Comparison of ENCODE assay signal across 12 cellular contexts in genomic region chr3:52006017-52006819, GRCh38. TPM values are rescaled to one million over a fixed set of nuclear protein-coding genes. Genes with fewer than 3 reads are reported as not detected.
DNase-seq lines count a peak whose midpoint lies in the region; ATAC-seq and TF ChIP-seq lines count a peak whose summit lies in the region.
"Had no signal": no experiment of that assay in that cellular context is flagged by ENCODE, and none has a peak within 500 bp of the region (broad histone marks: within the 10 kb centered on the region; RNA-seq: fewer than 3 reads in every experiment).

No MANE protein-coding gene starts in this region.

- H3K27ac Mint-ChIP-seq in Calu3 (ENCODE audit: unreplicated experiment) (no peak overlapping the region), nephron progenitor cell (peak overlapping the region; percentile 42), progenitor cell of endocrine pancreas (no peak overlapping the region)
- H3K27ac Mint-ChIP-seq in activated CD4-positive, alpha-beta memory T cell treated with anti-CD3 and anti-CD28 coated beads, Interleukin-2, amount 10 ng/mL, durations not matched to agents 7 days and 5 days, result no peak overlapping the region

- CTCF ChIA-PET in Calu3 (lab: Charles Lee), result interaction anchor here (0.7 to 1.3 kb wide), 6 partner anchors 9 to 117 kb away, joined by 3 to 6 read pairs (median 4); partner anchors contain the start of gene RPL29
- CTCF ChIA-PET in activated CD4-positive, alpha-beta memory T cell treated with anti-CD3 and anti-CD28 coated beads, Interleukin-2, amount 10 ng/mL, durations not matched to agents 7 days and 5 days (lab: Charles Lee), result interaction anchor here (1.1 kb wide), 1 partner anchor 139 kb away, joined by 3 read pairs; no protein-coding TSS in a partner anchor

- no TSS peak for BruUV-seq in Calu3 (replicated peaks; lab: Mats Ljungman, UMichigan)

- peak overlapping the region; percentile 26 for H3K4me3 Mint-ChIP-seq in Calu3 (ENCODE audit: low read depth, unreplicated experiment)
- H3K4me3 Mint-ChIP-seq in nephron progenitor cell, result peak overlapping the region; percentile 47
- no peak overlapping the region for H3K4me3 Mint-ChIP-seq in activated CD4-positive, alpha-beta memory T cell treated with anti-CD3 and anti-CD28 coated beads, Interleukin-2, amount 10 ng/mL, durations not matched to agents 7 days and 5 days
- H3K4me3 Mint-ChIP-seq in progenitor cell of endocrine pancreas (ENCODE audit: low read depth), result no peak overlapping the region
- H3K4me3 Mint-ChIP-seq: CD14-positive monocyte had no signal

- peak overlapping the region; percentile 60 for H3K27ac ChIP-seq in cingulate gyrus (ENCODE audit: low read depth, low read length)

- no peaks in the 10 kb centered on the region for H3K36me3 Mint-ChIP-seq in Calu3 (ENCODE audit: insufficient read depth, unreplicated experiment)
- H3K36me3 Mint-ChIP-seq in nephron progenitor cell (ENCODE audit: low read depth), result no peaks in the 10 kb centered on the region
- H3K36me3 Mint-ChIP-seq in activated CD4-positive, alpha-beta memory T cell treated with anti-CD3 and anti-CD28 coated beads, Interleukin-2, amount 10 ng/mL, durations not matched to agents 7 days and 5 days (ENCODE audit: low read depth), result no peaks in the 10 kb centered on the region
- no peaks in the 10 kb centered on the region for H3K36me3 Mint-ChIP-seq in progenitor cell of endocrine pancreas (ENCODE audit: insufficient read depth)
- H3K36me3 Mint-ChIP-seq: activated naive CD4-positive, alpha-beta T cell treated with anti-CD3 and anti-CD28 coated beads, Interleukin-2, amount 50 U/mL, for 72 hours; CD14-positive monocyte had no signal

- ATAC-seq in GM21515 (IDR thresholded peaks at IDR 0.05; ENCODE audit: unreplicated experiment), result no peak
- ATAC-seq: activated naive CD4-positive, alpha-beta T cell treated with anti-CD3 and anti-CD28 coated beads, Interleukin-2, amount 50 U/mL, for 72 hours had no signal

- POLR2A ChIA-PET in activated CD4-positive, alpha-beta memory T cell treated with anti-CD3 and anti-CD28 coated beads, Interleukin-2, amount 10 ng/mL, durations not matched to agents 7 days and 5 days (lab: Charles Lee), result no interaction called here

- peaks cover 23% of the 10 kb centered on the region for H3K27me3 Mint-ChIP-seq in Calu3 (ENCODE audit: unreplicated experiment)
- peaks cover 22% of the 10 kb centered on the region for H3K27me3 Mint-ChIP-seq in nephron progenitor cell (ENCODE audit: low read depth, poor library complexity)
- no peaks in the 10 kb centered on the region for H3K27me3 Mint-ChIP-seq in activated CD4-positive, alpha-beta memory T cell treated with anti-CD3 and anti-CD28 coated beads, Interleukin-2, amount 10 ng/mL, durations not matched to agents 7 days and 5 days
- H3K27me3 Mint-ChIP-seq in progenitor cell of endocrine pancreas, result peaks cover 22% of the 10 kb centered on the region

- DNase-seq in Calu3, result no peak
- peak; percentile 29 for DNase-seq in MV-4-11 (lab: John Stamatoyannopoulos, UW)
- DNase-seq in nephron progenitor cell, result no peak
- no peak for DNase-seq in activated CD4-positive, alpha-beta memory T cell treated with anti-CD3 and anti-CD28 coated beads, Interleukin-2, amount 10 ng/mL, durations not matched to agents 7 days and 5 days
- no peak for DNase-seq in progenitor cell of endocrine pancreas (ENCODE audit: low spot score, unreplicated experiment)
- no peak for DNase-seq in HK-2 (ENCODE audit: unreplicated experiment)
- DNase-seq: activated CD4-positive, alpha-beta T cell treated with anti-CD3 and anti-CD28 coated beads for 1 hour; effector CD8-positive, alpha-beta T cell had no signal

- peaks cover 19% of the 10 kb centered on the region for H3K4me1 Mint-ChIP-seq in Calu3 (ENCODE audit: low read depth, unreplicated experiment)
- H3K4me1 Mint-ChIP-seq in nephron progenitor cell, result peaks cover 57% of the 10 kb centered on the region
- H3K4me1 Mint-ChIP-seq in activated CD4-positive, alpha-beta memory T cell treated with anti-CD3 and anti-CD28 coated beads, Interleukin-2, amount 10 ng/mL, durations not matched to agents 7 days and 5 days, result peaks cover 16% of the 10 kb centered on the region
- peaks cover 3% of the 10 kb centered on the region for H3K4me1 Mint-ChIP-seq in progenitor cell of endocrine pancreas (ENCODE audit: low read depth)

- no peaks in the 10 kb centered on the region for H3K9me3 Mint-ChIP-seq in Calu3 (ENCODE audit: low read depth, unreplicated experiment)
- H3K9me3 Mint-ChIP-seq in nephron progenitor cell, result no peaks in the 10 kb centered on the region
- no peaks in the 10 kb centered on the region for H3K9me3 Mint-ChIP-seq in activated CD4-positive, alpha-beta memory T cell treated with anti-CD3 and anti-CD28 coated beads, Interleukin-2, amount 10 ng/mL, durations not matched to agents 7 days and 5 days
- H3K9me3 Mint-ChIP-seq in progenitor cell of endocrine pancreas (ENCODE audit: low read depth), result no peaks in the 10 kb centered on the region
- H3K9me3 Mint-ChIP-seq: activated naive CD4-positive, alpha-beta T cell treated with anti-CD3 and anti-CD28 coated beads, Interleukin-2, amount 50 U/mL, for 72 hours; CD14-positive monocyte had no signal

- intact Hi-C loops in Calu3 (cut with micrococcal nuclease; ENCODE audit: unreplicated experiment), result no loop called here

- TF ChIP-seq CTCF in Calu3 (IDR thresholded peaks at IDR 0.05; ENCODE audit: unreplicated experiment) (no peak), nephron progenitor cell (IDR thresholded peaks at IDR 0.05) (no peak), progenitor cell of endocrine pancreas (IDR thresholded peaks at IDR 0.05; ENCODE audit: unreplicated experiment) (no peak)

RNA-seq across cellular contexts. Expression of gene RPL29, which starts 10.5 kb away (rescaled TPM):
- total RNA-seq in Calu3 (2022) (747 and 782 TPM in 2 replicates), progenitor cell of endocrine pancreas (1,205 and 1,236 TPM in 2 replicates)
- 1,000 to 10,000 TPM; 1,042 to 1,047 TPM for total RNA-seq in activated CD4-positive, alpha-beta memory T cell treated with anti-CD3 and anti-CD28 coated beads, Interleukin-2, amount 10 ng/mL, durations not matched to agents 7 days and 5 days

RNA-seq across cellular contexts. Expression of gene ACY1, which starts 22.9 kb away (rescaled TPM):
- 71.6 and 74.9 TPM in 2 replicates for total RNA-seq in Calu3 (2022)
- 10 to 100 TPM; 18.4 to 22.0 TPM for total RNA-seq in activated CD4-positive, alpha-beta memory T cell treated with anti-CD3 and anti-CD28 coated beads, Interleukin-2, amount 10 ng/mL, durations not matched to agents 7 days and 5 days
- total RNA-seq in progenitor cell of endocrine pancreas, result 38.0 and 43.0 TPM in 2 replicates

RNA-seq across cellular contexts. Expression of gene ABHD14A, which starts 31.4 kb away (rescaled TPM):
- total RNA-seq in Calu3 (2022) (6.6 and 7.3 TPM in 2 replicates), progenitor cell of endocrine pancreas (16.4 and 19.4 TPM in 2 replicates)
- 10 to 100 TPM; 10.8 to 13.3 TPM for total RNA-seq in activated CD4-positive, alpha-beta memory T cell treated with anti-CD3 and anti-CD28 coated beads, Interleukin-2, amount 10 ng/mL, durations not matched to agents 7 days and 5 days

RNA-seq across cellular contexts. Expression of gene ABHD14B, which starts 32.4 kb away (rescaled TPM):
- total RNA-seq in Calu3 (2022) (39.8 and 45.4 TPM in 2 replicates), progenitor cell of endocrine pancreas (13.7 and 14.4 TPM in 2 replicates)
- total RNA-seq in activated CD4-positive, alpha-beta memory T cell treated with anti-CD3 and anti-CD28 coated beads, Interleukin-2, amount 10 ng/mL, durations not matched to agents 7 days and 5 days, result 10 to 100 TPM; 57.4 to 58.1 TPM

RNA-seq across cellular contexts. Expression of gene PCBP4, which starts 39.0 kb away (rescaled TPM):
- total RNA-seq in Calu3 (2022) (29.8 and 31.5 TPM in 2 replicates), progenitor cell of endocrine pancreas (159 and 160 TPM in 2 replicates)
- 10 to 100 TPM; 31.0 to 34.2 TPM for total RNA-seq in activated CD4-positive, alpha-beta memory T cell treated with anti-CD3 and anti-CD28 coated beads, Interleukin-2, amount 10 ng/mL, durations not matched to agents 7 days and 5 days

Comparison
In these comparisons a context has a peak if more than half of its experiments do, and no peak if none do; other contexts are left out.
1. H3K4me3 Mint-ChIP-seq: peak in Calu3 (single experiment) and nephron progenitor cell (single experiment); none in activated CD4-positive, alpha-beta memory T cell treated with anti-CD3 and anti-CD28 coated beads, Interleukin-2, amount 10 ng/mL, durations not matched to agents 7 days and 5 days (single experiment) and progenitor cell of endocrine pancreas (single experiment).